Comparison of ENCODE assay signal across 8 cellular contexts in genomic region chr19:3328743-3329142, GRCh38.
"Had no signal": no experiment of that assay in that cellular context is flagged by ENCODE, and none has a peak within 500 bp of the region (broad histone marks: within the 10 kb centered on the region; RNA-seq: fewer than 3 reads in every experiment).

No MANE protein-coding gene starts in this region.

- H3K4me2 ChIP-seq: GM23338 had no signal

- DNase-seq: H9, HCEC 1CT, HFFc6, KG1 had no signal

- ATAC-seq: GM23338 had no signal

- FAIRE-seq: H1, H54 had no signal

- H3K27ac ChIP-seq: HL-60 had no signal

- H3K4me3 ChIP-seq: GM23338 had no signal

- H2AFZ ChIP-seq: GM23338 had no signal
